ENCODE assay signal across 12 cellular contexts in genomic region chr13:98959299-98959698, GRCh38. TPM values are rescaled to one million over a fixed set of nuclear protein-coding genes. Genes with fewer than 3 reads are reported as not detected.
DNase-seq lines count a peak whose midpoint lies in the region; ATAC-seq and TF ChIP-seq lines count a peak whose summit lies in the region.
"Had no signal": no experiment of that assay in that cellular context is flagged by ENCODE, and none has a peak within 500 bp of the region (broad histone marks: within the 10 kb centered on the region; RNA-seq: fewer than 3 reads in every experiment).

No MANE protein-coding gene starts in this region.

- 61 to 71% (median 63%) methylated on average over 2 of the region's 2 CpGs for WGBS in heart left ventricle, 4 donors
- 60 to 62% methylated on average over 2 of the region's 2 CpGs for WGBS in thyroid gland, 2 donors

- H3K27ac ChIP-seq in heart left ventricle (peak overlapping the region in 11 of 12 donors; percentile 48 to 80 (median 67)), thyroid gland (peak overlapping the region in 2 of 3 donors; percentile 15 to 68)

- H3K27me3 ChIP-seq in heart left ventricle (no peaks in the 10 kb centered on the region), thyroid gland (no peaks in the 10 kb centered on the region)

- no peak for DNase-seq in heart left ventricle
- DNase-seq in Right ventricle myocardium inferior (ENCODE audit: missing footprints), result no peak
- DNase-seq in NCI-H2171 treated with DMSO at 0.1 percent for 48 hours (lab: John Stamatoyannopoulos, UW), result peak; percentile 78
- DNase-seq in kidney tubule cell (ENCODE audit: low spot score), result peak; percentile 16
- DNase-seq in thyroid gland, result no peak
- DNase-seq in KBM-7, result no peak
- no peak for DNase-seq in NCI-H187 (lab: John Stamatoyannopoulos, UW)
- DNase-seq: activated naive CD4-positive, alpha-beta T cell treated with Interleukin-2 at 50 U/mL for 16 hours; DND-41; mesendoderm; stimulated activated CD4-positive, alpha-beta T cell treated with anti-CD3 and anti-CD28 coated beads, Interleukin-2, amount 100 ng/mL, for 24 hours had no signal

- H3K9me3 ChIP-seq in heart left ventricle (no peaks in the 10 kb centered on the region), thyroid gland (no peaks in the 10 kb centered on the region)

- TF ChIP-seq POLR2A in heart left ventricle (IDR thresholded peaks at IDR 0.05) (no peak), thyroid gland (IDR thresholded peaks at IDR 0.05) (no peak)

- TF ChIP-seq CTCF in heart left ventricle (IDR thresholded peaks at IDR 0.05) (no peak), thyroid gland (IDR thresholded peaks at IDR 0.05) (no peak)

- no peak overlapping the region for H3K4me3 ChIP-seq in heart left ventricle
- H3K4me3 ChIP-seq in thyroid gland (replicated peaks in 1 of 3), result no peak overlapping the region

- in situ Hi-C loops in KBM-7 (cut with MboI; ENCODE audit: low pct_unique_long_range_greater_than_20kb, low sequenced_read_pairs), result no loop called here

- H3K36me3 ChIP-seq in heart left ventricle (peaks cover 0 to 6% (median 0%) of the 10 kb centered on the region in 9 donors), thyroid gland (no peaks in the 10 kb centered on the region)

- intact Hi-C loops in heart left ventricle (cut with DNase I) (no loop called here), Right ventricle myocardium inferior (cut with DNase I) (no loop called here), thyroid gland (cut with DNase I) (no loop called here)

- H3K4me1 ChIP-seq in heart left ventricle (peaks cover 14 to 64% (median 50%) of the 10 kb centered on the region in 12 donors), thyroid gland (peaks cover 28 to 47% of the 10 kb centered on the region in 2 donors)

- peak in 1 of 4 donors; percentile 39 for ATAC-seq in heart left ventricle
- no peak for ATAC-seq in Right ventricle myocardium inferior
- no peak for ATAC-seq in GM21619 (IDR thresholded peaks at IDR 0.05; ENCODE audit: unreplicated experiment)

RNA-seq across cellular contexts. Expression of gene DOCK9, which starts 18.6 kb away (rescaled TPM):
- total RNA-seq in heart left ventricle (100 to 1,000 TPM in 1 of 9 donors, 10 to 100 TPM in 8; 35.0 to 128 (median 45.2) TPM), Right ventricle myocardium inferior (34.9 TPM), thyroid gland (100 to 1,000 TPM; 126 to 240 (median 160) TPM)
- polyA plus RNA-seq in heart left ventricle, result 10 to 100 TPM; 21.4 to 59.8 TPM

Comparison
In these comparisons a context has a peak if more than half of its experiments do, and no peak if none do; other contexts are left out.
1. DNase-seq: peak in NCI-H2171 treated with DMSO at 0.1 percent for 48 hours (single experiment) and kidney tubule cell (single experiment); none in heart left ventricle (0 of 5), Right ventricle myocardium inferior (single experiment), thyroid gland (0 of 2), KBM-7 (single experiment) and NCI-H187 (0 of 2).